10 cellular contexts compared by ENCODE assay signal in the genomic region with DNA sequence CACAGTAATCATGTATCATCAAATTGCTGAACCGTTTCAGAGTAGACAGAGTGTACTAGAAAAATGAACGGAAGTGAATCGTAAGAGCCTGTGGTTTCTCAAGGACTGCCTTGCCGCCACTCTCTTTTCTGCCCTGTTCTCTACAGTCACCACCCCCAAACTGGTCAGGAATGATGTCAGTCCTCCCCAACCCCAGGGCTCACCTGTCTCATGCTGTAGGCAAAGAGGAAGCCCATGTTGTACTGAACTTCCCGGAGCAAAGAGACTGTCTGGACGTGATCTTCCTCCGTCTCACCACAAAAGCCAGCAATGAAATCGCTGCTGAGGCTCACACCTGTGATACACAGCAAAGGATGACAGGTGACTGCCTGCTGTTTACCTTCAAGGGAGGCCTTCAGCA. TPM values are rescaled to one million over a fixed set of nuclear protein-coding genes. Genes with fewer than 3 reads are reported as not detected.
DNase-seq lines count a peak whose midpoint lies in the region; ATAC-seq and TF ChIP-seq lines count a peak whose summit lies in the region.
"Had no signal": no experiment of that assay in that cellular context is flagged by ENCODE, and none has a peak within 500 bp of the region (broad histone marks: within the 10 kb centered on the region; RNA-seq: fewer than 3 reads in every experiment).

No MANE protein-coding gene starts in this region.

- H3F3A ChIP-seq in GM23338 (replicated peaks; ENCODE audit: low read depth): no peaks in the 10 kb centered on the region

- no peak overlapping the region for H2BK20ac ChIP-seq in H9 (ENCODE audit: low read depth, low read length, poor library complexity, severe bottlenecking)

- H3K4me3 Mint-ChIP-seq in GM23338 (no peak overlapping the region), H9 (no peak overlapping the region)

- no peak overlapping the region for H3K18ac ChIP-seq in H9 (ENCODE audit: insufficient read length, low read depth, low read length)

- no peak overlapping the region for H3K14ac ChIP-seq in H9 (ENCODE audit: insufficient read depth, low read length)

- H3K9me2 ChIP-seq in GM23338 (ENCODE audit: insufficient read depth): no peaks in the 10 kb centered on the region

- H3K27ac ChIP-seq in GM23338 (ENCODE audit: low read depth) (no peak overlapping the region), H9 (ENCODE audit: insufficient read length, low read depth, low read length) (no peak overlapping the region)

- H3K36me3 ChIP-seq in GM23338 (ENCODE audit: insufficient read depth): peaks cover 15% of the 10 kb centered on the region; the same call in 1 of the 2 replicates

- H3K79me1 ChIP-seq in H9 (ENCODE audit: insufficient read depth, low read depth, low read length, poor library complexity, severe bottlenecking): no peaks in the 10 kb centered on the region

- peaks cover 55% of the 10 kb centered on the region for H3K36me3 Mint-ChIP-seq in GM23338 (ENCODE audit: low read depth)
- peaks cover 21 to 81% (median 65%) of the 10 kb centered on the region in 3 experiments; a peak in 6 of 7 replicates for H3K36me3 Mint-ChIP-seq in H9 (ENCODE audit: insufficient read depth in 1 of 3, low read depth in 3 of 3)

- H3K9me3 ChIP-seq in H9 (ENCODE audit: control insufficient read depth, low read depth, low read length): no peaks in the 10 kb centered on the region

- H3K79me2 ChIP-seq in GM23338 (replicated peaks; ENCODE audit: insufficient read depth): no peaks in the 10 kb centered on the region
- H3K79me2 ChIP-seq in H9 (ENCODE audit: insufficient read depth, low read length): no peaks in the 10 kb centered on the region

- no peak overlapping the region for H3K4me3 ChIP-seq in GM23338

- WGBS in H9 (ENCODE audit: extremely low coverage, insufficient read length, low lambda C conversion rate): no CpG with 5 or more reads among the region's 8 CpGs

- H3K27me3 ChIP-seq in GM23338 (ENCODE audit: insufficient read depth): no peaks in the 10 kb centered on the region
- no peaks in the 10 kb centered on the region for H3K27me3 ChIP-seq in H9 (ENCODE audit: insufficient read depth, low read length)

- ATAC-seq in GM23338: no peak

- no peak overlapping the region for H3K23ac ChIP-seq in H9 (ENCODE audit: insufficient read length, low read depth, low read length)

- H3K9ac ChIP-seq in H9 (ENCODE audit: extremely low read depth, insufficient read length, low read length): no peak overlapping the region

- no peak overlapping the region for H3K27ac Mint-ChIP-seq in GM23338
- no peak overlapping the region for H3K27ac Mint-ChIP-seq in H9

- no peak overlapping the region for H2BK5ac ChIP-seq in H9 (ENCODE audit: insufficient read length, low read length)

- no peak overlapping the region for H3T11ph ChIP-seq in H9 (ENCODE audit: low read length)

- H3K4me1 Mint-ChIP-seq in GM23338 (no peaks in the 10 kb centered on the region), H9 (no peaks in the 10 kb centered on the region)

- H4K91ac ChIP-seq in H9 (ENCODE audit: insufficient read length, low read depth, low read length): no peak overlapping the region

- H3K4me1 ChIP-seq in GM23338 (ENCODE audit: insufficient read depth): no peaks in the 10 kb centered on the region
- H3K4me1 ChIP-seq in H9 (ENCODE audit: insufficient read depth, low read length): no peaks in the 10 kb centered on the region

- peaks cover 2% of the 10 kb centered on the region for H3K27me3 Mint-ChIP-seq in GM23338 (ENCODE audit: insufficient read depth, low read depth, poor library complexity)
- H3K27me3 Mint-ChIP-seq in H9 (ENCODE audit: low read depth): no peaks in the 10 kb centered on the region

- no peak overlapping the region for H2BK12ac ChIP-seq in H9 (ENCODE audit: insufficient read length, low read depth, low read length)

- H3K56ac ChIP-seq in H9 (ENCODE audit: insufficient read length, low read depth, low read length): no peak overlapping the region

- no peaks in the 10 kb centered on the region for H3K23me2 ChIP-seq in H9 (ENCODE audit: insufficient read length, low read depth, low read length, poor library complexity, severe bottlenecking)

- TF ChIP-seq CTCF in GM23338 (conservative IDR thresholded peaks at IDR 0.05; ENCODE audit: low read depth in 2 of 2) (no peak), H9 (conservative IDR thresholded peaks at IDR 0.05) (no peak)

- no peak overlapping the region for H3K4me2 ChIP-seq in GM23338
- no peak overlapping the region for H3K4me2 ChIP-seq in H9 (ENCODE audit: insufficient read depth, insufficient read length, low read length)

- no peak overlapping the region for H2AFZ ChIP-seq in GM23338
- H2AFZ ChIP-seq in H9 (ENCODE audit: low read length): no peak overlapping the region

- no peak overlapping the region for H3K4ac ChIP-seq in H9 (ENCODE audit: low read depth, low read length)

- DNase-seq in LHCN-M2 (ENCODE audit: low read depth): peak; percentile 8
- peak; percentile 5 to 26 for DNase-seq in activated CD4-positive, alpha-beta T cell treated with anti-CD3 and anti-CD28 coated beads, Interleukin-2, amount 50 U/mL, for 24 hours (ENCODE audit: low read depth in 1 of 2, low spot score in 1 of 2)
- DNase-seq in glomerular visceral epithelial cell (ENCODE audit: extremely low spot score): peak; percentile 88
- peak; percentile 7 to 10 for DNase-seq in stimulated activated CD8-positive, alpha-beta memory T cell treated with anti-CD3 and anti-CD28 coated beads, Interleukin-7, amount 100 ng/mL, for 48 hours (ENCODE audit: extremely low read depth in 1 of 2, low read depth in 1 of 2)
- no peak for DNase-seq in GM23338 (ENCODE audit: low spot score)
- no peak for DNase-seq in NCI-H2081 (lab: John Stamatoyannopoulos, UW)
- no peak for DNase-seq in H9
- DNase-seq in COR-L47 (lab: John Stamatoyannopoulos, UW): no peak
- DNase-seq: Right ventricle myocardium superior, trophoblast cell had no signal

- H4K20me1 ChIP-seq in GM23338 (replicated peaks; ENCODE audit: insufficient read depth) (no peaks in the 10 kb centered on the region; the same call in 1 of the 2 replicates), H9 (ENCODE audit: control insufficient read depth, insufficient read depth, insufficient read length) (no peaks in the 10 kb centered on the region)

- H2BK120ac ChIP-seq in H9 (ENCODE audit: low read depth, low read length, poor library complexity, severe bottlenecking): no peak overlapping the region

- no peak overlapping the region for H4K8ac ChIP-seq in H9 (replicated peaks; ENCODE audit: insufficient read length, low read depth, low read length)

- H2AK5ac ChIP-seq in H9 (ENCODE audit: insufficient read length, low read length): no peak overlapping the region

- no peak overlapping the region for H2BK15ac ChIP-seq in H9 (ENCODE audit: low read depth, low read length)

- no peak overlapping the region for H4K5ac ChIP-seq in H9 (ENCODE audit: insufficient read length, low read depth, low read length)

- no peaks in the 10 kb centered on the region for H3K9me3 Mint-ChIP-seq in GM23338
- H3K9me3 Mint-ChIP-seq in H9: no peaks in the 10 kb centered on the region

TF ChIP-seq in GM23338, 12 proteins besides CTCF, POLR2A, EP300 and RAD21 (continues in another document):
- TF ChIP-seq, protein P1, sequence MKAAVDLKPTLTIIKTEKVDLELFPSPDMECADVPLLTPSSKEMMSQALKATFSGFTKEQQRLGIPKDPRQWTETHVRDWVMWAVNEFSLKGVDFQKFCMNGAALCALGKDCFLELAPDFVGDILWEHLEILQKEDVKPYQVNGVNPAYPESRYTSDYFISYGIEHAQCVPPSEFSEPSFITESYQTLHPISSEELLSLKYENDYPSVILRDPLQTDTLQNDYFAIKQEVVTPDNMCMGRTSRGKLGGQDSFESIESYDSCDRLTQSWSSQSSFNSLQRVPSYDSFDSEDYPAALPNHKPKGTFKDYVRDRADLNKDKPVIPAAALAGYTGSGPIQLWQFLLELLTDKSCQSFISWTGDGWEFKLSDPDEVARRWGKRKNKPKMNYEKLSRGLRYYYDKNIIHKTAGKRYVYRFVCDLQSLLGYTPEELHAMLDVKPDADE (IDR thresholded peaks at IDR 0.05): no peak
- no peak for TF ChIP-seq POLR2AphosphoS5 (IDR thresholded peaks at IDR 0.05; ENCODE audit: low read depth)
- no peak for TF ChIP-seq ZNF114 (CRISPR knock-in tag; IDR thresholded peaks at IDR 0.05)
- no peak for TF ChIP-seq NANOG (IDR thresholded peaks at IDR 0.05; ENCODE audit: borderline replicate concordance)
- no peak for TF ChIP-seq JUNB (IDR thresholded peaks at IDR 0.05; ENCODE audit: unreplicated experiment)
- TF ChIP-seq ZNF331 (CRISPR knock-in tag; IDR thresholded peaks at IDR 0.05; ENCODE audit: low read depth): no peak

RNA-seq across cellular contexts. Expression of a gene that starts 31.0 kb away (rescaled TPM):
- total RNA-seq in LHCN-M2 (2014; rRNA removed): 23.5 and 29.0 TPM in 2 replicates
- polyA plus RNA-seq in LHCN-M2 (2012): 24.7 TPM
- 33.8 and 43.1 TPM in 2 replicates for total RNA-seq in GM23338 (2014; rRNA removed; shearing (Covaris generic))
- 37.7 and 38.1 TPM in 2 replicates for polyA plus RNA-seq in GM23338 (2016; fragmentation: Nextera tagmentation; extraction: Ambion mirVana)
- total RNA-seq in H9 (2021): 66.4 and 69.2 TPM in 2 replicates

Comparison
In these comparisons a context has a peak if more than half of its experiments do, and no peak if none do; other contexts are left out.
1. DNase-seq: peak in LHCN-M2 (single experiment), activated CD4-positive, alpha-beta T cell treated with anti-CD3 and anti-CD28 coated beads, Interleukin-2, amount 50 U/mL, for 24 hours (2 of 2), glomerular visceral epithelial cell (single experiment) and stimulated activated CD8-positive, alpha-beta memory T cell treated with anti-CD3 and anti-CD28 coated beads, Interleukin-7, amount 100 ng/mL, for 48 hours (2 of 2); none in GM23338 (single experiment), NCI-H2081 (0 of 2), H9 (single experiment) and COR-L47 (single experiment).